1 cellular context compared by ENCODE assay signal in genomic region chr3:171838218-171838720, GRCh38.
TF ChIP-seq lines count a peak whose summit lies in the region.

No MANE protein-coding gene starts in this region.

TF ChIP-seq in GM23338, 12 proteins besides CTCF, POLR2A, EP300 and RAD21 (continued from another document):
- no peak for TF ChIP-seq STAT1 (IDR thresholded peaks at IDR 0.05; ENCODE audit: unreplicated experiment)
- no peak for TF ChIP-seq ZNF462 (CRISPR knock-in tag; IDR thresholded peaks at IDR 0.05)
- TF ChIP-seq EZH2 (IDR thresholded peaks at IDR 0.05; ENCODE audit: low read depth, unreplicated experiment) = no peak
- no peak for TF ChIP-seq EZH2phosphoT487 (IDR thresholded peaks at IDR 0.05; ENCODE audit: unreplicated experiment)
